Comparison of ENCODE assay signal across 35 cellular contexts in the genomic region with DNA sequence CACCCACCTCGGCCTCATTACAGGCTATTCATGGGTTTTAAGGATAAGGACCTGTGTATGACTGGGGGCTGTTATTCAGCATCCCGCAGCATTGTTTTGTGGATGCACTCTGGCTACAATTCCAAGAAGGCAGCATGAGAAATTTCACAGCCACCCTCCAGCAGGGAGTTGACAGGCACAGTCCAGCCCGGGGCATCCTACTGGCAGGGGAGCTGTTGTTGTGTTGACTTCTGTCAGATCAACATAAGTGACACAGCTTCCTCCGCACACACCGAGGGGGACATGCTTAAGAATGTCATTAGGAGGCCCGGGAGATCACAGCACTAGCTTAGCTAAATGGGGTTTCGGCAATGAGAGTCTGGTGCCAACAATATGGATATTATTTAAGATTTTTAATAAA.
"Had no signal": no experiment of that assay in that cellular context is flagged by ENCODE, and none has a peak within 500 bp of the region (broad histone marks: within the 10 kb centered on the region; RNA-seq: fewer than 3 reads in every experiment).

No MANE protein-coding gene starts in this region.

- H3K36me3 Mint-ChIP-seq: activated CD4-positive, alpha-beta memory T cell treated with anti-CD3 and anti-CD28 coated beads for 36 hours; activated CD8-positive, alpha-beta memory T cell treated with anti-CD3 and anti-CD28 coated beads, Interleukin-2, amount 10 ng/mL, durations not matched to agents 7 days and 5 days; activated naive CD4-positive, alpha-beta T cell treated with anti-CD3 and anti-CD28 coated beads, Interleukin-2, amount 50 U/mL, for 24 hours had no signal

- H3K27me3 ChIP-seq: adrenal gland, body of pancreas, esophagus squamous epithelium, gastroesophageal sphincter had no signal

- H3K27ac ChIP-seq: adrenal gland, body of pancreas, epithelial cell of prostate, esophagus squamous epithelium, gastroesophageal sphincter, WERI-Rb-1 had no signal

- DNase-seq: activated CD4-positive, alpha-beta memory T cell treated with anti-CD3 and anti-CD28 coated beads for 36 hours; activated CD4-positive, alpha-beta T cell treated with anti-CD3 and anti-CD28 coated beads for 36 hours; activated CD4-positive, alpha-beta T cell treated with anti-CD3 and anti-CD28 coated beads, Interleukin-2, amount 10 ng/mL, durations not matched to agents 24 days and 14 days; activated CD4-positive, CD25-positive, alpha-beta regulatory T cell; activated CD4-positive, CD25-positive, alpha-beta regulatory T cell treated with anti-CD3 and anti-CD28 coated beads, Interleukin-2, amount 50 U/mL, for 72 hours; activated CD8-positive, alpha-beta memory T cell treated with anti-CD3 and anti-CD28 coated beads, Interleukin-2, amount 10 ng/mL, durations not matched to agents 7 days and 5 days; activated CD8-positive, alpha-beta memory T cell treated with anti-CD3 and anti-CD28 coated beads, Interleukin-2, amount 50 U/mL, for 4 hours; activated CD8-positive, alpha-beta T cell treated with anti-CD3 and anti-CD28 coated beads, Interleukin-2, amount 10 ng/mL, durations not matched to agents 7 days and 5 days; activated effector memory CD4-positive, alpha-beta T cell treated with Interleukin-2 at 50 U/mL for 16 hours; activated gamma-delta T cell treated with Interleukin-2 at 50 U/mL for 16 hours; activated naive CD4-positive, alpha-beta T cell treated with anti-CD3 and anti-CD28 coated beads for 36 hours; activated naive CD8-positive, alpha-beta T cell treated with anti-CD3 and anti-CD28 coated beads for 36 hours; activated naive CD8-positive, alpha-beta T cell treated with anti-CD3 and anti-CD28 coated beads, Interleukin-2, amount 50 U/mL, for 24 hours; activated T-cell treated with anti-CD3 and anti-CD28 coated beads, Interleukin-2, amount 50 U/mL, for 1 hour; activated T-cell treated with anti-CD3 and anti-CD28 coated beads, Interleukin-2, amount 50 U/mL, for 48 hours; amygdala; aorta; body of pancreas; caudate nucleus; cortex of kidney; dermis blood vessel endothelial cell; effector CD4-positive, alpha-beta T cell; effector memory CD8-positive, alpha-beta T cell; esophagus squamous epithelium; foreskin melanocyte; head of caudate nucleus; T-helper 1 cell; T-helper 17 cell; T1000; WERI-Rb-1 had no signal

- H3K4me1 Mint-ChIP-seq: activated CD4-positive, alpha-beta T cell treated with anti-CD3 and anti-CD28 coated beads for 36 hours; activated CD4-positive, alpha-beta T cell treated with anti-CD3 and anti-CD28 coated beads, Interleukin-2, amount 10 ng/mL, durations not matched to agents 24 days and 14 days; activated CD8-positive, alpha-beta memory T cell treated with anti-CD3 and anti-CD28 coated beads, Interleukin-2, amount 10 ng/mL, durations not matched to agents 7 days and 5 days; activated naive CD8-positive, alpha-beta T cell treated with anti-CD3 and anti-CD28 coated beads for 36 hours; activated naive CD8-positive, alpha-beta T cell treated with anti-CD3 and anti-CD28 coated beads, Interleukin-2, amount 50 U/mL, for 24 hours; T-helper 17 cell had no signal

- H3K27ac Mint-ChIP-seq: activated CD4-positive, alpha-beta memory T cell treated with anti-CD3 and anti-CD28 coated beads for 36 hours; activated CD4-positive, alpha-beta T cell treated with anti-CD3 and anti-CD28 coated beads for 36 hours; activated CD4-positive, alpha-beta T cell treated with anti-CD3 and anti-CD28 coated beads, Interleukin-2, amount 10 ng/mL, durations not matched to agents 24 days and 14 days; activated CD8-positive, alpha-beta memory T cell treated with anti-CD3 and anti-CD28 coated beads, Interleukin-2, amount 10 ng/mL, durations not matched to agents 7 days and 5 days; activated CD8-positive, alpha-beta T cell treated with anti-CD3 and anti-CD28 coated beads, Interleukin-2, amount 10 ng/mL, durations not matched to agents 7 days and 5 days; activated naive CD4-positive, alpha-beta T cell treated with anti-CD3 and anti-CD28 coated beads for 36 hours; activated naive CD4-positive, alpha-beta T cell treated with anti-CD3 and anti-CD28 coated beads, Interleukin-2, amount 50 U/mL, for 24 hours; activated naive CD8-positive, alpha-beta T cell treated with anti-CD3 and anti-CD28 coated beads for 36 hours; activated naive CD8-positive, alpha-beta T cell treated with anti-CD3 and anti-CD28 coated beads, Interleukin-2, amount 50 U/mL, for 24 hours; effector memory CD8-positive, alpha-beta T cell; T-helper 17 cell; T-helper 2 cell treated with Interferon-gamma antibody and Interleukin-4, amounts not matched to agents 5 μg/mL and 100 μg/mL, for 36 hours had no signal

- H3K4me3 Mint-ChIP-seq: activated CD4-positive, alpha-beta memory T cell treated with anti-CD3 and anti-CD28 coated beads for 36 hours; activated CD4-positive, alpha-beta T cell treated with anti-CD3 and anti-CD28 coated beads for 36 hours; activated CD4-positive, alpha-beta T cell treated with anti-CD3 and anti-CD28 coated beads, Interleukin-2, amount 10 ng/mL, durations not matched to agents 24 days and 14 days; activated CD8-positive, alpha-beta memory T cell treated with anti-CD3 and anti-CD28 coated beads, Interleukin-2, amount 10 ng/mL, durations not matched to agents 7 days and 5 days; activated CD8-positive, alpha-beta T cell treated with anti-CD3 and anti-CD28 coated beads, Interleukin-2, amount 10 ng/mL, durations not matched to agents 7 days and 5 days; activated naive CD4-positive, alpha-beta T cell treated with anti-CD3 and anti-CD28 coated beads for 36 hours; activated naive CD4-positive, alpha-beta T cell treated with anti-CD3 and anti-CD28 coated beads, Interleukin-2, amount 50 U/mL, for 24 hours; activated naive CD8-positive, alpha-beta T cell treated with anti-CD3 and anti-CD28 coated beads for 36 hours; activated naive CD8-positive, alpha-beta T cell treated with anti-CD3 and anti-CD28 coated beads, Interleukin-2, amount 50 U/mL, for 24 hours; effector memory CD8-positive, alpha-beta T cell; T-helper 17 cell; T-helper 2 cell treated with Interferon-gamma antibody and Interleukin-4, amounts not matched to agents 5 μg/mL and 100 μg/mL, for 36 hours had no signal

- H3K4me1 ChIP-seq: adrenal gland, body of pancreas, esophagus squamous epithelium, gastroesophageal sphincter had no signal

- H3K4me3 ChIP-seq: adrenal gland, body of pancreas, esophagus squamous epithelium, gastroesophageal sphincter had no signal

- H3K27me3 Mint-ChIP-seq: activated CD4-positive, alpha-beta memory T cell treated with anti-CD3 and anti-CD28 coated beads for 36 hours; activated CD4-positive, alpha-beta T cell treated with anti-CD3 and anti-CD28 coated beads for 36 hours; activated CD4-positive, alpha-beta T cell treated with anti-CD3 and anti-CD28 coated beads, Interleukin-2, amount 10 ng/mL, durations not matched to agents 24 days and 14 days; activated CD8-positive, alpha-beta memory T cell treated with anti-CD3 and anti-CD28 coated beads, Interleukin-2, amount 10 ng/mL, durations not matched to agents 7 days and 5 days; activated naive CD4-positive, alpha-beta T cell treated with anti-CD3 and anti-CD28 coated beads, Interleukin-2, amount 50 U/mL, for 24 hours; activated naive CD8-positive, alpha-beta T cell treated with anti-CD3 and anti-CD28 coated beads, Interleukin-2, amount 50 U/mL, for 24 hours; effector memory CD8-positive, alpha-beta T cell; T-helper 17 cell had no signal

- H3K36me3 ChIP-seq: adrenal gland, esophagus squamous epithelium, gastroesophageal sphincter, WERI-Rb-1 had no signal

- H3K9me3 ChIP-seq: adrenal gland, body of pancreas, esophagus squamous epithelium, gastroesophageal sphincter had no signal
